ENCODE assay signal across 17 cellular contexts in genomic region chr4:27094224-27094623, GRCh38.
A peak's percentile ranks its signal among the peaks of the same experiment; 100 is the strongest.
DNase-seq lines count a peak whose midpoint lies in the region; ATAC-seq, FAIRE-seq and TF ChIP-seq lines count a peak whose summit lies in the region.
"Had no signal": no experiment of that assay in that cellular context is flagged by ENCODE, and none has a peak within 500 bp of the region (broad histone marks: within the 10 kb centered on the region; RNA-seq: fewer than 3 reads in every experiment).

No MANE protein-coding gene starts in this region.

- no peak for TF ChIP-seq CTCF in brain (conservative IDR thresholded peaks at IDR 0.05)
- no peak for TF ChIP-seq CTCF in lower lobe of right lung (IDR thresholded peaks at IDR 0.05)

- peak; percentile 21 to 56 for ATAC-seq in lower lobe of right lung
- ATAC-seq in stimulated activated effector memory CD8-positive, alpha-beta T cell treated with anti-CD3 and anti-CD28 coated beads, Interleukin-12 subunit alpha, Interleukin-12 subunit beta, amount 100 ng/mL, for 72 hours, result no peak
- ATAC-seq: A549; CD8-positive, alpha-beta T cell; GM12878; K562 had no signal

- no peak overlapping the region for H3K4me3 ChIP-seq in lower lobe of right lung
- H3K4me3 ChIP-seq: A549, GM12878, K562 had no signal

- H3K36me3 Mint-ChIP-seq in brain, result no peaks in the 10 kb centered on the region
- H3K36me3 Mint-ChIP-seq in stimulated activated effector memory CD8-positive, alpha-beta T cell treated with anti-CD3 and anti-CD28 coated beads, Interleukin-12 subunit alpha, Interleukin-12 subunit beta, amount 100 ng/mL, for 72 hours, result no peaks in the 10 kb centered on the region
- H3K36me3 Mint-ChIP-seq: CD8-positive, alpha-beta T cell had no signal

- H3K27ac Mint-ChIP-seq in brain, result peak overlapping the region in 3 of 5 experiments; percentile 46 to 85 (median 56)
- no peak overlapping the region for H3K27ac Mint-ChIP-seq in stimulated activated effector memory CD8-positive, alpha-beta T cell treated with anti-CD3 and anti-CD28 coated beads, Interleukin-12 subunit alpha, Interleukin-12 subunit beta, amount 100 ng/mL, for 72 hours
- H3K27ac Mint-ChIP-seq: CD8-positive, alpha-beta T cell had no signal

- DNase-seq in GM12892 (ENCODE audit: insufficient read length) (no peak), lower lobe of right lung (no peak), NCI-H748 (lab: John Stamatoyannopoulos, UW; ENCODE audit: unreplicated experiment) (no peak), medulla oblongata (ENCODE audit: extremely low spot score) (no peak)
- DNase-seq in stimulated activated effector memory CD8-positive, alpha-beta T cell treated with anti-CD3 and anti-CD28 coated beads, Interleukin-12 subunit alpha, Interleukin-12 subunit beta, amount 100 ng/mL, for 72 hours (ENCODE audit: low spot score in 2 of 2), result no peak
- DNase-seq in stimulated activated CD4-positive, alpha-beta T cell treated with anti-CD3 and anti-CD28 coated beads, Interleukin-4, amount 100 ng/mL, for 4 hours, result no peak
- DNase-seq: AML-193; CD8-positive, alpha-beta T cell; DMS79 treated with DMSO at 0.1 percent for 48 hours; HCEC 1CT; IMR-90 had no signal

- FAIRE-seq in GM12892 (lab: Jason Lieb, UNC), result peak; percentile 76
- FAIRE-seq: A549, GM12878, GM19239, HTR-8/SVneo, K562 had no signal

- no peak overlapping the region for H3K27ac ChIP-seq in lower lobe of right lung
- H3K27ac ChIP-seq: A549 had no signal

- TF ChIP-seq POLR2A in GM12892 (IDR thresholded peaks at IDR 0.05; ENCODE audit: low read depth, low read length), result no peak

- peaks cover 9% of the 10 kb centered on the region for H3K4me1 ChIP-seq in lower lobe of right lung
- H3K4me1 ChIP-seq: A549 had no signal

- no peaks in the 10 kb centered on the region for H3K36me3 ChIP-seq in lower lobe of right lung

- intact Hi-C loops in lower lobe of right lung (cut with DNase I), result no loop called here

- H3K9me3 Mint-ChIP-seq in brain, result peaks cover 0 to 6% (median 0%) of the 10 kb centered on the region in 5 experiments
- H3K9me3 Mint-ChIP-seq in stimulated activated effector memory CD8-positive, alpha-beta T cell treated with anti-CD3 and anti-CD28 coated beads, Interleukin-12 subunit alpha, Interleukin-12 subunit beta, amount 100 ng/mL, for 72 hours, result no peaks in the 10 kb centered on the region
- H3K9me3 Mint-ChIP-seq: CD8-positive, alpha-beta T cell had no signal

- H3K4me3 Mint-ChIP-seq in brain, result no peak overlapping the region
- H3K4me3 Mint-ChIP-seq in stimulated activated effector memory CD8-positive, alpha-beta T cell treated with anti-CD3 and anti-CD28 coated beads, Interleukin-12 subunit alpha, Interleukin-12 subunit beta, amount 100 ng/mL, for 72 hours, result no peak overlapping the region
- H3K4me3 Mint-ChIP-seq: CD8-positive, alpha-beta T cell had no signal

- peaks cover 36% of the 10 kb centered on the region for H3K4me1 Mint-ChIP-seq in brain
- no peaks in the 10 kb centered on the region for H3K4me1 Mint-ChIP-seq in stimulated activated effector memory CD8-positive, alpha-beta T cell treated with anti-CD3 and anti-CD28 coated beads, Interleukin-12 subunit alpha, Interleukin-12 subunit beta, amount 100 ng/mL, for 72 hours

- H3K9me3 ChIP-seq in lower lobe of right lung, result no peaks in the 10 kb centered on the region
- H3K9me3 ChIP-seq: A549 had no signal

- peaks cover 8% of the 10 kb centered on the region for H3K27me3 ChIP-seq in lower lobe of right lung (ENCODE audit: low read depth)

- peaks cover 16% of the 10 kb centered on the region for H3K27me3 Mint-ChIP-seq in brain
